In genomic region chr16:75455677-75456076, GRCh38 we compare ENCODE assay signal across 19 cellular contexts. TPM values are rescaled to one million over a fixed set of nuclear protein-coding genes. Genes with fewer than 3 reads are reported as not detected.
"Had no signal": no experiment of that assay in that cellular context is flagged by ENCODE, and none has a peak within 500 bp of the region (broad histone marks: within the 10 kb centered on the region; RNA-seq: fewer than 3 reads in every experiment).

No MANE protein-coding gene starts in this region.

- H3K27me3 ChIP-seq: body of pancreas, upper lobe of left lung had no signal

- ATAC-seq: activated CD8-positive, alpha-beta T cell treated with anti-CD3 and anti-CD28 coated beads, Interleukin-2, amount 10 ng/mL, durations not matched to agents 7 days and 5 days; activated T-cell treated with anti-CD3 and anti-CD28 coated beads, Interleukin-2, amount 50 U/mL, for 72 hours; body of pancreas; sciatic nerve; stimulated activated naive CD8-positive, alpha-beta T cell treated with anti-CD3 and anti-CD28 coated beads, Interleukin-15, amount 100 ng/mL, for 72 hours had no signal

- H3K9me3 ChIP-seq: body of pancreas, upper lobe of left lung had no signal

- DNase-seq: activated B cell treated with CpG ODN at 0.5 μM for 24 hours; activated CD4-positive, alpha-beta T cell treated with anti-CD3 and anti-CD28 coated beads for 48 hours; activated CD8-positive, alpha-beta memory T cell treated with anti-CD3 and anti-CD28 coated beads, Interleukin-2, amount 50 U/mL, for 4 hours; activated CD8-positive, alpha-beta T cell treated with anti-CD3 and anti-CD28 coated beads, Interleukin-2, amount 10 ng/mL, durations not matched to agents 7 days and 5 days; activated gamma-delta T cell; activated T-cell treated with anti-CD3 and anti-CD28 coated beads, Interleukin-2, amount 50 U/mL, for 72 hours; amygdala; body of pancreas; effector memory CD4-positive, alpha-beta T cell; foreskin melanocyte; immature natural killer cell; naive B cell; posterior cingulate gyrus; stimulated activated naive CD8-positive, alpha-beta T cell treated with anti-CD3 and anti-CD28 coated beads, Interleukin-15, amount 100 ng/mL, for 72 hours; SW 1271; upper lobe of left lung had no signal

- H3K27ac ChIP-seq: body of pancreas, epithelial cell of prostate, upper lobe of left lung had no signal

- H3K4me3 ChIP-seq: body of pancreas, lung, upper lobe of left lung had no signal

RNA-seq across cellular contexts. Expression of gene CHST6, which starts 39.6 kb away (rescaled TPM):
- polyA plus RNA-seq: immature natural killer cell had no signal
